1 cellular context compared by ENCODE assay signal in the genomic region with DNA sequence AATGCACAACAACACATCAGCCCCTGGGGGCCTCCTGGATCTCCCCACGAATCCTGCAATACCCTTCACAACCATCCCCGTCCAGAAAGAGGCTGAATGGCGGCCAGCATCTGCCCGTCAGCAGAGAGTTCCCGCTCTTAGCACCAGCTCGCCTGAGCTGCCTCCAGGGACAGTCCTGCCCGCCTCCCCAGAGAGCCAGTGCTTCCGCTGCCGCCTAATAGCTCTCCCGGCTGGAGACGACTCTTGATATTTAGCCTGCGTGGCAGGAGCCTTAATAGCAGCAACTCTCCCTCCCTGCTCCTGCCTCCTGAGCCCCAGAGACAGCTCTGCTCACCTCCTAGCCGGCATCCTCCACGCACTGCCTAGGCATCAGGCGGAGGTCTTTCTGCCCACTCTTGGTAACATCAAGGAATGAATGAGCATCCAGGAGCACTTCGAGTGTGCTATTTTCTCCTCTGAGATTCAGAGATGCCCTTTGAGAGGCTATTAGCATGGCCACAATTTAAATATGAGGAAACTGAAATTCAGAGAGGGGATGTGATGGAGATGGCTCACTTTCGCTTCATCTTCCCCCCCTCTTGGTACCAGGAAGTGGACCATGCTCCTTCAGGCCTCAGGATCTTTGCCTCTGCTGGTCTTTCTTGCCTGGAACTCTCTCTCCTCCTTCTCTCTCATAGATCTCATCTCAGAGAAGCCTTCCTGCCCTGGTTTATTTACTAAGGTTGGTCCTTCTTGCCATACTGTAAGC.
TF ChIP-seq lines count a peak whose summit lies in the region.

No MANE protein-coding gene starts in this region.

TF ChIP-seq in IMR-90, 13 proteins besides CTCF, POLR2A, EP300 and RAD21 (continued from another document):
- TF ChIP-seq CEBPB (IDR thresholded peaks at IDR 0.05; ENCODE audit: low read depth, low read length): no peak
- no peak for TF ChIP-seq MAFK (IDR thresholded peaks at IDR 0.05; ENCODE audit: low read depth, low read length)
- no peak for TF ChIP-seq MXI1 (IDR thresholded peaks at IDR 0.05; ENCODE audit: borderline replicate concordance, low read depth, low read length)
- TF ChIP-seq, protein P1, sequence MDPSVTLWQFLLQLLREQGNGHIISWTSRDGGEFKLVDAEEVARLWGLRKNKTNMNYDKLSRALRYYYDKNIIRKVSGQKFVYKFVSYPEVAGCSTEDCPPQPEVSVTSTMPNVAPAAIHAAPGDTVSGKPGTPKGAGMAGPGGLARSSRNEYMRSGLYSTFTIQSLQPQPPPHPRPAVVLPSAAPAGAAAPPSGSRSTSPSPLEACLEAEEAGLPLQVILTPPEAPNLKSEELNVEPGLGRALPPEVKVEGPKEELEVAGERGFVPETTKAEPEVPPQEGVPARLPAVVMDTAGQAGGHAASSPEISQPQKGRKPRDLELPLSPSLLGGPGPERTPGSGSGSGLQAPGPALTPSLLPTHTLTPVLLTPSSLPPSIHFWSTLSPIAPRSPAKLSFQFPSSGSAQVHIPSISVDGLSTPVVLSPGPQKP (IDR thresholded peaks at IDR 0.05; ENCODE audit: borderline replicate concordance, low read depth, low read length): no peak
- no peak for TF ChIP-seq NFE2L2 (IDR thresholded peaks at IDR 0.05; ENCODE audit: low read depth, low read length)
